Comparison of ENCODE assay signal across 8 cellular contexts in genomic region chr2:209425082-209426071, GRCh38. TPM values are rescaled to one million over a fixed set of nuclear protein-coding genes. Genes with fewer than 3 reads are reported as not detected.
A peak's percentile ranks its signal among the peaks of the same experiment; 100 is the strongest.
DNase-seq lines count a peak whose midpoint lies in the region; ATAC-seq and TF ChIP-seq lines count a peak whose summit lies in the region.

No MANE protein-coding gene starts in this region.

- H3K36me3 ChIP-seq in right atrium auricular region (no peaks in the 10 kb centered on the region), tibial artery (no peaks in the 10 kb centered on the region)

- intact Hi-C loops in cardiac septum (cut with DNase I) (loop anchor here (2.0 to 10.0 kb wide), 7 partner anchors 13 to 349 kb away; partner anchors contain the start of gene UNC80), tibial artery (cut with DNase I; ENCODE audit: low total_unique reads) (loop anchor here (5.0 kb wide), 1 partner anchor 132 kb away; no protein-coding TSS in a partner anchor)

- TF ChIP-seq CTCF in right atrium auricular region (IDR thresholded peaks at IDR 0.05) (peak in 1 of 2 donors; percentile 71), astrocyte of the cerebellum (IDR thresholded peaks at IDR 0.05; ENCODE audit: low read depth, low read length, missing control alignments) (peak; percentile 77), tibial artery (IDR thresholded peaks at IDR 0.05) (peak; percentile 47 to 76)

- H3K27me3 ChIP-seq in right atrium auricular region (no peaks in the 10 kb centered on the region), tibial artery (no peaks in the 10 kb centered on the region)

- H3K27ac ChIP-seq in right atrium auricular region (no peak overlapping the region), tibial artery (peak overlapping the region; percentile 71 to 74)

- in situ Hi-C loops in astrocyte of the cerebellum (cut with HindIII; ENCODE audit: low sequenced_read_pairs) = loop anchor here (5.0 to 10.0 kb wide), 2 partner anchors 57 to 119 kb away; no protein-coding TSS in a partner anchor

- H3K4me3 ChIP-seq in right atrium auricular region (peak overlapping the region; percentile 45 to 62), astrocyte of the cerebellum (ENCODE audit: low read depth, low read length) (peak overlapping the region; percentile 85), tibial artery (peak overlapping the region; percentile 79 to 82)

- H3K9me3 ChIP-seq in right atrium auricular region (no peaks in the 10 kb centered on the region), tibial artery (no peaks in the 10 kb centered on the region)

- peaks cover 0 to 11% of the 10 kb centered on the region in 2 donors for H3K4me1 ChIP-seq in right atrium auricular region
- peaks cover 0 to 37% (median 8%) of the 10 kb centered on the region in 4 donors for H3K4me1 ChIP-seq in tibial artery

- ATAC-seq in HG03060 (IDR thresholded peaks at IDR 0.05; ENCODE audit: low read depth, unreplicated experiment) = peak; percentile 39

- DNase-seq in right atrium auricular region (ENCODE audit: low spot score) = no peak
- no peak for DNase-seq in cardiac septum (ENCODE audit: low spot score)
- DNase-seq in NCI-H226 = peak; percentile 3
- DNase-seq in astrocyte of the cerebellum (ENCODE audit: low read depth) = peak; percentile 49
- peak; percentile 61 for DNase-seq in kidney tubule cell (ENCODE audit: low spot score)
- no peak for DNase-seq in tibial artery
- no peak for DNase-seq in NK-92 (lab: John Stamatoyannopoulos, UW; ENCODE audit: unreplicated experiment)

RNA-seq across cellular contexts. Expression of gene MAP2, which starts 1.5 kb away (rescaled TPM):
- total RNA-seq in right atrium auricular region (1 to 10 TPM; 6.5 to 6.7 TPM), cardiac septum (42.1 TPM)

Comparison
In these comparisons a context has a peak if more than half of its experiments do, and no peak if none do; other contexts are left out.
1. DNase-seq: peak in NCI-H226 (single experiment), astrocyte of the cerebellum (single experiment) and kidney tubule cell (single experiment); none in right atrium auricular region (single experiment), cardiac septum (single experiment), tibial artery (0 of 2) and NK-92 (single experiment).
2. H3K27ac ChIP-seq: peak in tibial artery (2 of 2); none in right atrium auricular region (0 of 2).
3. Peak in every context shown above with its lines, with median percentiles within 50 percentile points of each other: H3K4me3 ChIP-seq.